17 cellular contexts compared by ENCODE assay signal in the genomic region with DNA sequence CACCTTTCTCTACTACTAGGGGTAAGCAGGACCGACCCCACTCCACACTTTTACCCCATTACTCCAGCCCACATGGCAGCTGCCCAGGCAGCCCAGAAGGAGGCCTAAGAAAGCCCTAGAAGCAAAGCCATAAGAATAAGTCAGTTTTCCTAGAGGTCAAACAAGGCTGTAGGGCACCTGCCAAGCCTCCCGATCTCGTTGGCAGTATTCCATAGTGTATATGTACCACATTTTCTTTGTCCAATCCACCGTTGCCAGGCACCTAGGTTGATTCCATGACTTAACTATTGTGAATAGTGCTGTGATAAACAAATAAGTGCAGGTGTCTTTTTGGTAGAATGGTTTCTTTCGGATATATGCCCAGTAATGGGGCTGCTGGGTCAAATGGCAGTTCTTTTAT.
DNase-seq lines count a peak whose midpoint lies in the region; ATAC-seq lines count a peak whose summit lies in the region.
"Had no signal": no experiment of that assay in that cellular context is flagged by ENCODE, and none has a peak within 500 bp of the region (broad histone marks: within the 10 kb centered on the region; RNA-seq: fewer than 3 reads in every experiment).

No MANE protein-coding gene starts in this region.

- ATAC-seq in HG03108 (IDR thresholded peaks at IDR 0.05; ENCODE audit: unreplicated experiment), result no peak
- ATAC-seq: A549; CD8-positive, alpha-beta T cell; PC-3 had no signal

- DNase-seq in NCI-H748 (lab: John Stamatoyannopoulos, UW; ENCODE audit: unreplicated experiment), result peak; percentile 73
- no peak for DNase-seq in NCI-H748 treated with DMSO at 0.1 percent for 48 hours (lab: John Stamatoyannopoulos, UW)
- peak; percentile 92 for DNase-seq in NCI-H1092 treated with DMSO at 0.1 percent for 48 hours (lab: John Stamatoyannopoulos, UW)
- peak; percentile 19 for DNase-seq in NCI-H2196 (lab: John Stamatoyannopoulos, UW; ENCODE audit: unreplicated experiment)
- DNase-seq in C1 segment of cervical spinal cord (lab: John Stamatoyannopoulos, UW), result no peak
- DNase-seq in HCEC 1CT, result no peak
- DNase-seq: CD8-positive, alpha-beta T cell; H9; IMR-90; NCI-H187; NCI-H446; NCI-H526 treated with DMSO at 0.1 percent for 48 hours; PC-3; T-helper 1 cell; T-helper 9 cell had no signal

Comparison
In these comparisons a context has a peak if more than half of its experiments do, and no peak if none do; other contexts are left out.
1. DNase-seq: peak in NCI-H748 (single experiment), NCI-H1092 treated with DMSO at 0.1 percent for 48 hours (single experiment) and NCI-H2196 (single experiment); none in NCI-H748 treated with DMSO at 0.1 percent for 48 hours (single experiment), C1 segment of cervical spinal cord (0 of 14) and HCEC 1CT (single experiment).